Comparison of ENCODE assay signal across 8 cellular contexts in the genomic region with DNA sequence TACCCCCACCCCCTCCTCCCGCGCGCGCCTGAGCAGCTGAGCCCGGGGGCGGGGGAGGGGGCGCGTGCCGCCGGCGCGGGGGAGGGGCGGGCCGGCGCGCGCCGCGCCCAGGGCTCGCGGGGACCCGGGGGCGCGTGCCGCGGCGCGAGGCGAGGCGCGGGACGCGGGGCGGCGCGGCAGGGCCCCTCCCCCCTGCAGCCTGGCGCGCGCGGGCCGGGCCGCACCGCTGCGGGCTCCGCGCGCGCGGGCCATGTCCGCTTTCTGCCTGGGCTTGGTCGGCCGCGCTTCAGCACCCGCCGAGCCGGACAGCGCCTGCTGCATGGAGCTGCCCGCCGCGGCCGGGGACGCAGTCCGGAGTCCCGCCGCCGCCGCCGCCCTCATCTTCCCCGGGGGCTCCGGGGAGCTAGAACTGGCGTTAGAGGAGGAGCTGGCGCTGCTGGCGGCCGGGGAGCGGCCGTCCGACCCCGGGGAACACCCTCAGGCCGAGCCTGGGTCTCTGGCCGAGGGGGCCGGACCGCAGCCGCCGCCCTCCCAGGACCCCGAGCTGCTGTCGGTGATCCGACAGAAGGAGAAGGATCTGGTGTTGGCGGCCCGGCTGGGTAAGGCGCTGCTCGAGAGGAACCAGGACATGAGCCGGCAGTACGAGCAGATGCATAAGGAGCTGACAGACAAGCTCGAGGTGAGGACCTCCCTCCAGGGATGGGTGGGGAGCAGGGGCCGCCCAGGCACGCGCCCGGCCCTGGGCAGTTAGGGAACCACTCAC. TPM values are rescaled to one million over a fixed set of nuclear protein-coding genes. Genes with fewer than 3 reads are reported as not detected.
A peak's percentile ranks its signal among the peaks of the same experiment; 100 is the strongest.
DNase-seq lines count a peak whose midpoint lies in the region; ATAC-seq and TF ChIP-seq lines count a peak whose summit lies in the region.

No MANE protein-coding gene starts in this region.

- peaks cover 34 to 37% of the 10 kb centered on the region in 2 donors for H3K36me3 Mint-ChIP-seq in activated naive CD4-positive, alpha-beta T cell treated with anti-CD3 and anti-CD28 coated beads, Interleukin-2, amount 50 U/mL, for 72 hours
- no peaks in the 10 kb centered on the region for H3K36me3 Mint-ChIP-seq in glutamatergic neuron (ENCODE audit: unreplicated experiment)

- DNase-seq in AML-193 (lab: John Stamatoyannopoulos, UW) (peak; percentile 28 to 39), SK-N-DZ (ENCODE audit: low spot score) (peak; percentile 47), glutamatergic neuron (peak; percentile 72), osteoblast (ENCODE audit: insufficient read length, low spot score, missing footprints) (peak; percentile 96), tibial nerve (ENCODE audit: low spot score in 2 of 2) (peak; percentile 60 to 69)
- DNase-seq in activated naive CD4-positive, alpha-beta T cell treated with anti-CD3 and anti-CD28 coated beads, Interleukin-2, amount 50 U/mL, for 72 hours (ENCODE audit: low spot score in 2 of 2) = peak; percentile 82

- peak overlapping the region; percentile 63 for H3K4me3 ChIP-seq in osteoblast (ENCODE audit: insufficient read depth, low read length)
- H3K4me3 ChIP-seq in tibial nerve = peak overlapping the region; percentile 15 to 62 (median 39)

- peaks cover 11% of the 10 kb centered on the region for H3K4me1 Mint-ChIP-seq in glutamatergic neuron (ENCODE audit: low read depth, unreplicated experiment)

- no peak for TF ChIP-seq EP300 in tibial nerve (IDR thresholded peaks at IDR 0.05)

- peak overlapping the region; percentile 96 to 97 for H3K27ac Mint-ChIP-seq in activated naive CD4-positive, alpha-beta T cell treated with anti-CD3 and anti-CD28 coated beads, Interleukin-2, amount 50 U/mL, for 72 hours
- H3K27ac Mint-ChIP-seq in glutamatergic neuron (ENCODE audit: unreplicated experiment) = no peak overlapping the region

- no peaks in the 10 kb centered on the region for H4K20me1 ChIP-seq in osteoblast (ENCODE audit: insufficient read depth, low read length)

- H3K27me3 ChIP-seq in osteoblast (ENCODE audit: insufficient read depth, low read length) (peaks cover 43% of the 10 kb centered on the region), tibial nerve (peaks cover 0 to 53% of the 10 kb centered on the region in 2 donors)

- no peak for TF ChIP-seq CTCF in glutamatergic neuron (IDR thresholded peaks at IDR 0.05; ENCODE audit: partially characterized antibody, unreplicated experiment)
- TF ChIP-seq CTCF in osteoblast (IDR thresholded peaks at IDR 0.05; ENCODE audit: extremely low read depth, low read depth, low read length) = no peak
- no peak for TF ChIP-seq CTCF in tibial nerve (IDR thresholded peaks at IDR 0.05)

- H3K4me1 ChIP-seq in osteoblast (ENCODE audit: insufficient read depth, low read length) (no peaks in the 10 kb centered on the region), tibial nerve (peaks cover 0 to 18% (median 10%) of the 10 kb centered on the region in 4 donors)

- 0 to 7% methylated on average over 20 to 25 of the region's 98 CpGs for WGBS in tibial nerve, 2 donors

- no peaks in the 10 kb centered on the region for H3K9me3 Mint-ChIP-seq in activated naive CD4-positive, alpha-beta T cell treated with anti-CD3 and anti-CD28 coated beads, Interleukin-2, amount 50 U/mL, for 72 hours
- H3K9me3 Mint-ChIP-seq in glutamatergic neuron (ENCODE audit: unreplicated experiment) = peaks cover 9% of the 10 kb centered on the region

- ATAC-seq in GM19025 (IDR thresholded peaks at IDR 0.05; ENCODE audit: low read depth, unreplicated experiment) = peak; percentile 20
- peak; percentile 45 for ATAC-seq in HG03354 (IDR thresholded peaks at IDR 0.05; ENCODE audit: poor library complexity, severe bottlenecking, unreplicated experiment)
- ATAC-seq in activated naive CD4-positive, alpha-beta T cell treated with anti-CD3 and anti-CD28 coated beads, Interleukin-2, amount 50 U/mL, for 72 hours = peak; percentile 12 to 25

- H2AFZ ChIP-seq in osteoblast (ENCODE audit: low read length) = no peak overlapping the region

- no peak overlapping the region for H3K27ac ChIP-seq in osteoblast (ENCODE audit: low read depth, low read length)
- H3K27ac ChIP-seq in tibial nerve = peak overlapping the region in 1 of 4 donors; percentile 55

- H3K4me3 Mint-ChIP-seq in glutamatergic neuron (ENCODE audit: unreplicated experiment) = peak overlapping the region; percentile 87

- TF ChIP-seq POLR2A in tibial nerve (IDR thresholded peaks at IDR 0.05) = no peak

- H3K4me2 ChIP-seq in osteoblast (ENCODE audit: insufficient read depth, low read length) = peak overlapping the region; percentile 79

- no peaks in the 10 kb centered on the region for H3K79me2 ChIP-seq in osteoblast (ENCODE audit: insufficient read depth, low read length)

- H3K36me3 ChIP-seq in osteoblast (ENCODE audit: insufficient read depth, low read length) (no peaks in the 10 kb centered on the region), tibial nerve (no peaks in the 10 kb centered on the region)

- H3K9me3 ChIP-seq in osteoblast (ENCODE audit: low read depth, low read length) (no peaks in the 10 kb centered on the region), tibial nerve (no peaks in the 10 kb centered on the region)

- peaks cover 2% of the 10 kb centered on the region for H3K27me3 Mint-ChIP-seq in glutamatergic neuron (ENCODE audit: unreplicated experiment)

RNA-seq across cellular contexts. Expression of gene BICDL1, which starts 0.8 kb away (rescaled TPM):
- polyA plus RNA-seq in SK-N-DZ (2014; cell fraction: cytosol; rRNA removed) = 28.8 and 35.4 TPM in 2 replicates
- polyA plus RNA-seq in SK-N-DZ (2014; cell fraction: nucleus; rRNA removed) = 86.5 and 133 TPM in 2 replicates
- total RNA-seq in activated naive CD4-positive, alpha-beta T cell treated with anti-CD3 and anti-CD28 coated beads, Interleukin-2, amount 50 U/mL, for 72 hours = 100 to 1,000 TPM in 1 of 2 donors, 10 to 100 TPM in 1; 92.5 to 158 TPM
- total RNA-seq in glutamatergic neuron (ENCODE audit: unreplicated experiment) (56.4 TPM), osteoblast (not detected in 2 replicates), tibial nerve (1 to 10 TPM in 2 of 4 donors, under 1 TPM in 1, not detected in 1; 0.66 to 1.5 (median 1.4) TPM)

Comparison
In these comparisons a context has a peak if more than half of its experiments do, and no peak if none do; other contexts are left out.
1. DNase-seq: peak in every context shown above with its lines; median percentile 96 in osteoblast; 82 in activated naive CD4-positive, alpha-beta T cell treated with anti-CD3 and anti-CD28 coated beads, Interleukin-2, amount 50 U/mL, for 72 hours; 72 in glutamatergic neuron; 64 in tibial nerve; 47 in SK-N-DZ; 34 in AML-193.
2. RNA of gene BICDL1, which starts 0.8 kb away (total RNA-seq): 92.5 to 158 TPM in activated naive CD4-positive, alpha-beta T cell treated with anti-CD3 and anti-CD28 coated beads, Interleukin-2, amount 50 U/mL, for 72 hours and 56.4 TPM in glutamatergic neuron (single experiment); 0.66 to 1.5 TPM in tibial nerve and not detected in osteoblast; every median in the first group is over 10 times any median in the second.
3. Peak in every context shown above with its lines, with median percentiles within 50 percentile points of each other: ATAC-seq.